19 cellular contexts compared by ENCODE assay signal in genomic region chr1:151729966-151730291, GRCh38. TPM values are rescaled to one million over a fixed set of nuclear protein-coding genes. Genes with fewer than 3 reads are reported as not detected.
"Had no signal": no experiment of that assay in that cellular context is flagged by ENCODE, and none has a peak within 500 bp of the region (broad histone marks: within the 10 kb centered on the region; RNA-seq: fewer than 3 reads in every experiment).

No MANE protein-coding gene starts in this region.

- H3K27me3 ChIP-seq: hepatocyte, ovary, vagina had no signal

- H3K27ac ChIP-seq: hepatocyte, left ventricle myocardium inferior, ovary, vagina had no signal

- H3K36me3 ChIP-seq: left ventricle myocardium inferior, ovary, vagina had no signal

- H3K4me1 ChIP-seq: vagina had no signal

- FAIRE-seq: kidney, small intestine had no signal

- ATAC-seq: left cardiac atrium, natural killer cell, right cardiac atrium had no signal

- H3K4me3 ChIP-seq: dorsolateral prefrontal cortex, hepatocyte, left ventricle myocardium inferior, lung, ovary, vagina had no signal

- DNase-seq: cortex of kidney; dorsolateral prefrontal cortex; effector CD8-positive, alpha-beta T cell; foreskin melanocyte; kidney; left cardiac atrium; left ventricle myocardium inferior; mesenchymal stem cell; natural killer cell; ovary; right cardiac atrium; stimulated activated CD4-positive, alpha-beta T cell treated with anti-CD3 and anti-CD28 coated beads, Interleukin-12 subunit alpha, Interleukin-12 subunit beta, amount 100 ng/mL, for 4 hours; stimulated activated naive CD4-positive, alpha-beta T cell treated with Interleukin-2 at 50 U/mL for 16 hours had no signal

- H3K9me3 ChIP-seq: left ventricle myocardium inferior, ovary, vagina had no signal

RNA-seq across cellular contexts. Expression of gene RIIAD1, which starts 8.6 kb away (rescaled TPM):
- total RNA-seq: hepatocyte, kidney, mononuclear cell, myocyte, natural killer cell, vagina had no signal

RNA-seq across cellular contexts. Expression of gene CELF3, which starts 13.3 kb away (rescaled TPM):
- total RNA-seq: kidney, left cardiac atrium, left ventricle myocardium inferior, mononuclear cell, myocyte, natural killer cell had no signal
